13 cellular contexts compared by ENCODE assay signal in the genomic region with DNA sequence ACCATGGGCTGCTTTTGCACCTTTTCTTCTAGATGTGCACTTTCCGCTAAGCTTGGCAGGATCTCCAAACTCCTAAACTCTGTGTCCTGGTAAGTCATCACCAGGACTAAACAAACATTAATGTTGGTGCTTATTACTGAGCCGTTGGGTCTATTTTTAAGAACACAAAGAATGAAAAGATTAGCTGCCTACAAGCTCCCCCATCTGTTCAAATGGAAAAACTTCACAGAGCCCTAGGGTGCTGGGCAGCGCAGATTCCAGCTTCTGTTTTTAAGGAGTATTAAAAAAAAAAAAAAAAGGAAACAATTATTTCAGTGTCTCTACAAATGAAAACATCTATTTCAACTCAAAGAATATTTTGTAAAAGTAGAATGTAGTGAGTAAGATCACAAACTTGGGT.
A peak's percentile ranks its signal among the peaks of the same experiment; 100 is the strongest.
DNase-seq lines count a peak whose midpoint lies in the region; ATAC-seq, FAIRE-seq and TF ChIP-seq lines count a peak whose summit lies in the region.
"Had no signal": no experiment of that assay in that cellular context is flagged by ENCODE, and none has a peak within 500 bp of the region (broad histone marks: within the 10 kb centered on the region; RNA-seq: fewer than 3 reads in every experiment).

No MANE protein-coding gene starts in this region.

- no peaks in the 10 kb centered on the region for H3K27me3 ChIP-seq in DND-41 (ENCODE audit: insufficient read depth, low read length, poor library complexity)
- no peaks in the 10 kb centered on the region for H3K27me3 ChIP-seq in HepG2 (ENCODE audit: control insufficient read depth in 1 of 2, insufficient read depth in 2 of 2, low read length in 2 of 2)
- no peaks in the 10 kb centered on the region for H3K27me3 ChIP-seq in WERI-Rb-1 (ENCODE audit: insufficient read depth, low read depth, severe bottlenecking)

- no peak for TF ChIP-seq POLR2A in HepG2 (IDR thresholded peaks at IDR 0.05; ENCODE audit: insufficient read depth in 1 of 2, low read depth in 2 of 2, low read length in 2 of 2)

- H3K4me1 ChIP-seq in DND-41 (ENCODE audit: insufficient read depth, low read length) (no peaks in the 10 kb centered on the region; the same call in 1 of the 2 replicates), HepG2 (ENCODE audit: insufficient read depth, low read length) (no peaks in the 10 kb centered on the region)

- TF ChIP-seq CTCF in DND-41 (IDR thresholded peaks at IDR 0.05; ENCODE audit: borderline replicate concordance, extremely low read depth, low read length, poor library complexity, severe bottlenecking) (peak; percentile 38), astrocyte of the spinal cord (IDR thresholded peaks at IDR 0.05; ENCODE audit: low read depth, low read length) (peak; percentile 14), HepG2 (CRISPR knock-in tag; IDR thresholded peaks at IDR 0.05) (0 out of 2 replicates have a peak, but pooled peaks have one; percentile 12), WERI-Rb-1 (IDR thresholded peaks at IDR 0.05; ENCODE audit: low read depth, low read length) (no peak)

- H3K9me3 ChIP-seq in DND-41 (ENCODE audit: insufficient read depth, low read length, severe bottlenecking) (no peaks in the 10 kb centered on the region), HepG2 (ENCODE audit: low read length) (no peaks in the 10 kb centered on the region), WERI-Rb-1 (ENCODE audit: severe bottlenecking) (no peaks in the 10 kb centered on the region)

- TF ChIP-seq EP300 in HepG2 (IDR thresholded peaks at IDR 0.05; ENCODE audit: low read depth in 2 of 2, low read length in 2 of 2), result no peak
- no peak for TF ChIP-seq EP300 in HepG2 (CRISPR knock-in tag; IDR thresholded peaks at IDR 0.05; ENCODE audit: borderline replicate concordance)

- ATAC-seq in DND-41 (ENCODE audit: insufficient read depth, low read depth) (peak; percentile 68; the same call in 2 of the 3 replicates), HepG2 (no peak), HG03045 (IDR thresholded peaks at IDR 0.05; ENCODE audit: unreplicated experiment) (no peak)
- ATAC-seq: stimulated activated naive CD8-positive, alpha-beta T cell treated with anti-CD3 and anti-CD28 coated beads, Interleukin-15, amount 100 ng/mL, for 72 hours had no signal

- WGBS in HepG2 (ENCODE audit: low lambda C conversion rate), result 90% methylated on average over 3 of the region's 3 CpGs

- intact Hi-C loops in HepG2 (cut with micrococcal nuclease; ENCODE audit: unreplicated experiment) (no loop called here), posterior vena cava (cut with DNase I) (no loop called here)

- H3K9ac ChIP-seq in DND-41 (ENCODE audit: low read depth, low read length) (no peak overlapping the region), HepG2 (ENCODE audit: insufficient read depth, low read depth, low read length) (no peak overlapping the region)

- in situ Hi-C loops in astrocyte of the spinal cord (cut with HindIII; ENCODE audit: low sequenced_read_pairs), result no loop called here
- in situ Hi-C loops in HepG2 (cut with HindIII; ENCODE audit: extremely low pct_ligation_motif_present, low pct_unique_long_range_greater_than_20kb), result no loop called here

- H3K36me3 ChIP-seq in DND-41 (ENCODE audit: insufficient read depth, low read length) (no peaks in the 10 kb centered on the region), HepG2 (replicated peaks in 1 of 2; ENCODE audit: control insufficient read depth in 1 of 2, insufficient read depth in 2 of 2, low read length in 2 of 2) (no peaks in the 10 kb centered on the region), WERI-Rb-1 (no peaks in the 10 kb centered on the region)

- H3K27ac ChIP-seq in DND-41 (ENCODE audit: low read length), result no peak overlapping the region
- H3K27ac ChIP-seq in HepG2 (ENCODE audit: extremely low read length, insufficient read depth, low read length), result no peak overlapping the region
- no peak overlapping the region for H3K27ac ChIP-seq in WERI-Rb-1
- H3K27ac ChIP-seq: epithelial cell of prostate had no signal

- no TSS peak for BruUV-seq in HepG2 (replicated peaks; lab: Mats Ljungman, UMichigan)

- no peak for DNase-seq in DND-41
- peak; percentile 84 for DNase-seq in NCI-H146 (lab: John Stamatoyannopoulos, UW)
- DNase-seq in astrocyte of the spinal cord (ENCODE audit: low read depth, low spot score), result peak; percentile 5
- no peak for DNase-seq in HepG2 (ENCODE audit: low spot score)
- no peak for DNase-seq in HK-2 (ENCODE audit: unreplicated experiment)
- no peak for DNase-seq in WERI-Rb-1
- DNase-seq in posterior vena cava (ENCODE audit: low spot score), result no peak
- DNase-seq: NCI-H1694; occipital lobe; stimulated activated CD4-positive, alpha-beta T cell treated with anti-CD3 and anti-CD28 coated beads, Interleukin-4, amount 100 ng/mL, for 1 hour; stimulated activated naive CD8-positive, alpha-beta T cell treated with anti-CD3 and anti-CD28 coated beads, Interleukin-15, amount 100 ng/mL, for 72 hours had no signal

- TF ChIP-seq RAD21 in HepG2 (CRISPR knock-in tag; IDR thresholded peaks at IDR 0.05), result no peak

- CTCF ChIA-PET in HepG2 (lab: Yijun Ruan, JAX; ENCODE audit: low intra/inter-chr PET ratio, low total read pairs), result no interaction called here

- H3K4me3 ChIP-seq in DND-41 (ENCODE audit: low read depth in 1 of 2, low read length in 2 of 2) (no peak overlapping the region), astrocyte of the spinal cord (ENCODE audit: low read depth, low read length) (no peak overlapping the region), HepG2 (replicated peaks in 1 of 3; ENCODE audit: insufficient read depth in 1 of 3, low read depth in 2 of 3, low read length in 3 of 3) (no peak overlapping the region), WERI-Rb-1 (ENCODE audit: low read depth, low read length) (no peak overlapping the region)

- POLR2A ChIA-PET in HepG2 (lab: Yijun Ruan, JAX), result no interaction called here

- H3K4me2 ChIP-seq in DND-41 (ENCODE audit: insufficient read depth, low read length) (no peak overlapping the region), HepG2 (ENCODE audit: low read depth, low read length) (no peak overlapping the region)

- H4K20me1 ChIP-seq in DND-41 (ENCODE audit: insufficient read depth, low read length) (no peaks in the 10 kb centered on the region), HepG2 (ENCODE audit: insufficient read depth, low read length) (no peaks in the 10 kb centered on the region)

- no peak for FAIRE-seq in HepG2 (lab: Jason Lieb, UNC)

- H2AFZ ChIP-seq in DND-41 (ENCODE audit: low read depth, low read length) (no peak overlapping the region), HepG2 (ENCODE audit: low read length) (no peak overlapping the region)

- H3K79me2 ChIP-seq in DND-41 (ENCODE audit: insufficient read depth, low read length), result no peaks in the 10 kb centered on the region
- no peaks in the 10 kb centered on the region for H3K79me2 ChIP-seq in HepG2 (ENCODE audit: insufficient read depth, low read length)

TF ChIP-seq in HepG2, 621 proteins besides CTCF, POLR2A, EP300 and RAD21:
- TF ChIP-seq ZFP36 (IDR thresholded peaks at IDR 0.05; ENCODE audit: borderline replicate concordance, low read depth, low read length, partially characterized antibody), result no peak
- TF ChIP-seq STAG1 (CRISPR knock-in tag; IDR thresholded peaks at IDR 0.05), result 0 out of 2 replicates have a peak, but pooled peaks have one; percentile 12
TF ChIP-seq in HepG2: peak in this region for 1.

Comparison
In these comparisons a context has a peak if more than half of its experiments do, and no peak if none do; other contexts are left out.
1. DNase-seq: peak in NCI-H146 (single experiment) and astrocyte of the spinal cord (single experiment); none in DND-41 (single experiment), HepG2 (single experiment), HK-2 (single experiment), WERI-Rb-1 (single experiment) and posterior vena cava (single experiment).